In the genomic region with DNA sequence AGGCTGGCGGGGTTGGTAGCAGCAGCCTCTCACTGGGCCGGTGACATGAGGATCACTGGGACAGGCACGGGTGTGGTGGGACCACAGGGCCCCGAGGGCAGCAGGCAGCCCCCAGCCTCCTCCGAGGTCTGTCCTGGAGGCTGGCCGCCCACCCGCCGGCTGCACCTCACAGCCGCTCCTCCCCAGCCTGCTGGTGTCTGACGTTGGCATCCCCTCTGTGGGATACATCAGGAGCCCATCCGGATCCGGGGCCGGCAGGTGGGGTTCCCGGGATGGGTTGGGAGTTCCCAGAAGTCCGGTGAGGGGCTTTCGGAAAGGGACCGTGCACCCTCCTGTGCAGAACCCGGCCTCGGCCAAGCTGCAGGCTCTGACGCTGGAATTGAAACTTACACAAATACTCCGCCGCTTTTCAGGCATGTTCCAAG, we compare ENCODE assay signal across 19 cellular contexts.
DNase-seq lines count a peak whose midpoint lies in the region; ATAC-seq and TF ChIP-seq lines count a peak whose summit lies in the region.
"Had no signal": no experiment of that assay in that cellular context is flagged by ENCODE, and none has a peak within 500 bp of the region (broad histone marks: within the 10 kb centered on the region; RNA-seq: fewer than 3 reads in every experiment).

No MANE protein-coding gene starts in this region.

- intact Hi-C loops in breast epithelium (cut with DNase I; ENCODE audit: low total_unique reads) (no loop called here), mammary epithelial cell (cut with micrococcal nuclease) (no loop called here), ovary (cut with DNase I) (loop anchor here in 2 of 4 donors (5.0 to 10.0 kb wide), 2 partner anchors 40 to 1178 kb away; no protein-coding TSS in a partner anchor)

- H3K27me3 ChIP-seq in breast epithelium: peaks cover 0 to 30% of the 10 kb centered on the region in 2 donors
- no peaks in the 10 kb centered on the region for H3K27me3 ChIP-seq in mammary epithelial cell (ENCODE audit: insufficient read depth, low read length)
- H3K27me3 ChIP-seq in endodermal cell (ENCODE audit: control insufficient read depth, insufficient read depth, low read length, poor library complexity, severe bottlenecking): peaks cover 32% of the 10 kb centered on the region
- H3K27me3 ChIP-seq in ovary: no peaks in the 10 kb centered on the region
- H3K27me3 ChIP-seq: testis had no signal

- no peaks in the 10 kb centered on the region for H3K36me3 ChIP-seq in breast epithelium
- no peaks in the 10 kb centered on the region for H3K36me3 ChIP-seq in mammary epithelial cell (ENCODE audit: insufficient read depth, low read length)
- no peaks in the 10 kb centered on the region for H3K36me3 ChIP-seq in endodermal cell (ENCODE audit: control insufficient read depth, insufficient read depth, low read length)
- no peaks in the 10 kb centered on the region for H3K36me3 ChIP-seq in ovary

- H3K79me2 ChIP-seq in mammary epithelial cell (ENCODE audit: insufficient read depth, low read length): no peaks in the 10 kb centered on the region

- DNase-seq in breast epithelium (ENCODE audit: low spot score in 2 of 2): no peak
- no peak for DNase-seq in mammary epithelial cell
- DNase-seq in endodermal cell: no peak
- DNase-seq in ovary: peak; percentile 26 to 58 (median 51)
- no peak for DNase-seq in type B pancreatic cell (ENCODE audit: extremely low spot score, unreplicated experiment)
- DNase-seq in NCI-H1417 (lab: John Stamatoyannopoulos, UW): no peak
- DNase-seq: activated naive CD8-positive, alpha-beta T cell treated with anti-CD3 and anti-CD28 coated beads, Interleukin-2, amount 10 ng/mL, durations not matched to agents 7 days and 5 days; DMS79 treated with DMSO at 0.1 percent for 48 hours; MM.1S; NCI-H2029 treated with DMSO at 0.1 percent for 48 hours had no signal

- H3K27me3 Mint-ChIP-seq in endodermal cell (ENCODE audit: insufficient read depth): peaks cover 16% of the 10 kb centered on the region
- peaks cover 43% of the 10 kb centered on the region for H3K27me3 Mint-ChIP-seq in type B pancreatic cell

- H3K9me3 ChIP-seq in breast epithelium (no peaks in the 10 kb centered on the region), mammary epithelial cell (replicated peaks; ENCODE audit: insufficient read depth, low read length) (peaks cover 59% of the 10 kb centered on the region), endodermal cell (ENCODE audit: control insufficient read depth, low read length) (no peaks in the 10 kb centered on the region), ovary (no peaks in the 10 kb centered on the region)
- H3K9me3 ChIP-seq: testis had no signal

- H4K20me1 ChIP-seq in mammary epithelial cell (ENCODE audit: insufficient read depth, low read length): no peaks in the 10 kb centered on the region

- dilution Hi-C loops in mammary epithelial cell (cut with HindIII; ENCODE audit: low sequenced_read_pairs): no loop called here

- no peaks in the 10 kb centered on the region for H3K36me3 Mint-ChIP-seq in endodermal cell (ENCODE audit: low read depth)
- H3K36me3 Mint-ChIP-seq in type B pancreatic cell: no peaks in the 10 kb centered on the region
- H3K36me3 Mint-ChIP-seq: activated naive CD8-positive, alpha-beta T cell treated with anti-CD3 and anti-CD28 coated beads, Interleukin-2, amount 10 ng/mL, durations not matched to agents 7 days and 5 days; natural killer cell had no signal

- H3K9me3 Mint-ChIP-seq in endodermal cell (no peaks in the 10 kb centered on the region), type B pancreatic cell (no peaks in the 10 kb centered on the region)

- H3K4me1 ChIP-seq in breast epithelium (peaks cover 10 to 13% of the 10 kb centered on the region in 2 donors), mammary epithelial cell (ENCODE audit: insufficient read depth, low read length) (peaks cover 3% of the 10 kb centered on the region), endodermal cell (ENCODE audit: control insufficient read depth, insufficient read depth, low read length) (peaks cover 9% of the 10 kb centered on the region), ovary (ENCODE audit: insufficient read depth) (peaks cover 12% of the 10 kb centered on the region)

- no peak for TF ChIP-seq EP300 in ovary (IDR thresholded peaks at IDR 0.05)

- H3K4me3 ChIP-seq in breast epithelium (no peak overlapping the region), mammary epithelial cell (replicated peaks in 1 of 3; ENCODE audit: insufficient read depth in 1 of 3, low read depth in 2 of 3, low read length in 3 of 3) (no peak overlapping the region), endodermal cell (ENCODE audit: low read length) (no peak overlapping the region), ovary (no peak overlapping the region)
- H3K4me3 ChIP-seq: lung, testis had no signal

- no peak for ATAC-seq in HG02938 (IDR thresholded peaks at IDR 0.05; ENCODE audit: unreplicated experiment)
- no peak for ATAC-seq in HG03457 (IDR thresholded peaks at IDR 0.05; ENCODE audit: unreplicated experiment)

- no peak overlapping the region for H3K9ac ChIP-seq in mammary epithelial cell (ENCODE audit: insufficient read depth, low read length)
- H3K9ac ChIP-seq in endodermal cell (ENCODE audit: extremely low read depth, low read length, poor library complexity, severe bottlenecking): no peak overlapping the region

- CTCF ChIA-PET in mammary epithelial cell (lab: Charles Lee; ENCODE audit: low non-redundant PET): no interaction called here

- H3K27ac Mint-ChIP-seq in endodermal cell (peak overlapping the region; percentile 85), type B pancreatic cell (peak overlapping the region; percentile 87)
- H3K27ac Mint-ChIP-seq: activated CD4-positive, alpha-beta memory T cell treated with anti-CD3 and anti-CD28 coated beads, Interleukin-2, amount 10 ng/mL, durations not matched to agents 7 days and 5 days; activated naive CD8-positive, alpha-beta T cell treated with anti-CD3 and anti-CD28 coated beads, Interleukin-2, amount 10 ng/mL, durations not matched to agents 7 days and 5 days; natural killer cell had no signal

- H2AFZ ChIP-seq in mammary epithelial cell (ENCODE audit: low read depth, low read length): no peak overlapping the region

- H3K27ac ChIP-seq in breast epithelium (peak overlapping the region; percentile 93 to 97), mammary epithelial cell (ENCODE audit: insufficient read depth, low read depth, low read length) (no peak overlapping the region), endodermal cell (ENCODE audit: low read depth, low read length) (peak overlapping the region; percentile 58), ovary (peak overlapping the region; percentile 40 to 97)
- H3K27ac ChIP-seq: 22Rv1, C4-2B, VCaP had no signal

- TF ChIP-seq POLR2A in breast epithelium (IDR thresholded peaks at IDR 0.05) (no peak), ovary (IDR thresholded peaks at IDR 0.05) (no peak)

- H3K4me2 ChIP-seq in mammary epithelial cell (ENCODE audit: insufficient read depth, low read depth, low read length): no peak overlapping the region

- H3K4me3 Mint-ChIP-seq in endodermal cell: no peak overlapping the region
- no peak overlapping the region for H3K4me3 Mint-ChIP-seq in type B pancreatic cell
- H3K4me3 Mint-ChIP-seq: activated CD4-positive, alpha-beta memory T cell treated with anti-CD3 and anti-CD28 coated beads, Interleukin-2, amount 10 ng/mL, durations not matched to agents 7 days and 5 days; activated naive CD8-positive, alpha-beta T cell treated with anti-CD3 and anti-CD28 coated beads, Interleukin-2, amount 10 ng/mL, durations not matched to agents 7 days and 5 days; natural killer cell had no signal

- no TSS peak for BruUV-seq in mammary epithelial cell (replicated peaks; lab: Mats Ljungman, UMichigan)

- WGBS in mammary epithelial cell (ENCODE audit: low coverage, missing lambda C conversion rate): 96% methylated on average over 9 of the region's 22 CpGs
- 89 to 93% methylated on average over 19 to 22 of the region's 22 CpGs for WGBS in endodermal cell (ENCODE audit: insufficient coverage in 1 of 2, insufficient read length in 1 of 2), 2 experiments
- 33 to 39% (median 37%) methylated on average over 17 to 22 of the region's 22 CpGs for WGBS in ovary, 3 donors

- peaks cover 24% of the 10 kb centered on the region for H3K4me1 Mint-ChIP-seq in endodermal cell
- peaks cover 54% of the 10 kb centered on the region for H3K4me1 Mint-ChIP-seq in type B pancreatic cell (ENCODE audit: unreplicated experiment)
- H3K4me1 Mint-ChIP-seq: activated naive CD8-positive, alpha-beta T cell treated with anti-CD3 and anti-CD28 coated beads, Interleukin-2, amount 10 ng/mL, durations not matched to agents 7 days and 5 days had no signal

- no peak for TF ChIP-seq CTCF in breast epithelium (IDR thresholded peaks at IDR 0.05)
- TF ChIP-seq CTCF in mammary epithelial cell (conservative IDR thresholded peaks at IDR 0.05 in 1 of 2, IDR thresholded peaks at IDR 0.05 in 1 of 2; ENCODE audit: extremely low read depth in 1 of 2, insufficient read depth in 1 of 2, low read depth in 1 of 2, low read length in 2 of 2): no peak
- no peak for TF ChIP-seq CTCF in endodermal cell (conservative IDR thresholded peaks at IDR 0.05)
- TF ChIP-seq CTCF in ovary (IDR thresholded peaks at IDR 0.05): no peak
- TF ChIP-seq CTCF in type B pancreatic cell (conservative IDR thresholded peaks at IDR 0.05): no peak

- in situ Hi-C loops in mammary epithelial cell (cut with MboI; ENCODE audit: low sequenced_read_pairs in 2 of 2): no loop called here

Comparison
In these comparisons a context has a peak if more than half of its experiments do, and no peak if none do; other contexts are left out.
1. DNase-seq: peak in ovary (5 of 5); none in breast epithelium (0 of 2), mammary epithelial cell (single experiment), endodermal cell (single experiment), type B pancreatic cell (single experiment) and NCI-H1417 (0 of 3).